9 cellular contexts compared by ENCODE assay signal in genomic region chr10:103692421-103693069, GRCh38.
A peak's percentile ranks its signal among the peaks of the same experiment; 100 is the strongest.
DNase-seq lines count a peak whose midpoint lies in the region; ATAC-seq and TF ChIP-seq lines count a peak whose summit lies in the region.
"Had no signal": no experiment of that assay in that cellular context is flagged by ENCODE, and none has a peak within 500 bp of the region (broad histone marks: within the 10 kb centered on the region; RNA-seq: fewer than 3 reads in every experiment).

No MANE protein-coding gene starts in this region.

- H3K9me3 ChIP-seq in mesenchymal stem cell (ENCODE audit: control insufficient read depth, low read length): no peaks in the 10 kb centered on the region
- H3K9me3 ChIP-seq: neutrophil had no signal

- peak overlapping the region; percentile 52 for H3K9ac ChIP-seq in mesenchymal stem cell (ENCODE audit: low read length)

- WGBS in mesenchymal stem cell: 17% methylated on average over 42 of the region's 43 CpGs

- no peak overlapping the region for H4K91ac ChIP-seq in mesenchymal stem cell (ENCODE audit: low read length)

- no peak overlapping the region for H3K4ac ChIP-seq in mesenchymal stem cell (ENCODE audit: low read depth in 1 of 2, low read length in 2 of 2)

- no peak overlapping the region for H2BK5ac ChIP-seq in mesenchymal stem cell (ENCODE audit: low read depth, low read length, poor library complexity, severe bottlenecking)

- H3K4me1 Mint-ChIP-seq in CD14-positive monocyte: peaks cover 19% of the 10 kb centered on the region
- peaks cover 39% of the 10 kb centered on the region for H3K4me1 Mint-ChIP-seq in activated T-cell treated with anti-CD3 and anti-CD28 coated beads, Interleukin-2, amount 50 U/mL, for 72 hours (ENCODE audit: low read depth)

- no peak overlapping the region for H3K27ac Mint-ChIP-seq in CD14-positive monocyte
- no peak overlapping the region for H3K27ac Mint-ChIP-seq in activated T-cell treated with anti-CD3 and anti-CD28 coated beads, Interleukin-2, amount 50 U/mL, for 72 hours

- peaks cover 4 to 47% of the 10 kb centered on the region in 2 experiments for H3K27me3 ChIP-seq in mesenchymal stem cell (ENCODE audit: control insufficient read depth in 1 of 2, insufficient read depth in 1 of 2, low read length in 2 of 2)

- H2BK12ac ChIP-seq in mesenchymal stem cell (ENCODE audit: low read length in 2 of 2): no peak overlapping the region

- DNase-seq in CD14-positive monocyte (ENCODE audit: low spot score) (no peak), mesenchymal stem cell (no peak), NCI-H2081 treated with DMSO at 0.1 percent for 48 hours (lab: John Stamatoyannopoulos, UW) (no peak), NCI-H2227 (lab: John Stamatoyannopoulos, UW; ENCODE audit: unreplicated experiment) (no peak), occipital lobe (lab: John Stamatoyannopoulos, UW) (no peak)
- peak; percentile 34 to 40 for DNase-seq in activated T-cell treated with anti-CD3 and anti-CD28 coated beads, Interleukin-2, amount 50 U/mL, for 72 hours

- H3K18ac ChIP-seq in mesenchymal stem cell (ENCODE audit: low read depth in 1 of 2, low read length in 2 of 2): peak overlapping the region in 1 of 2 experiments; percentile 64

- no peaks in the 10 kb centered on the region for H3K79me1 ChIP-seq in mesenchymal stem cell (replicated peaks; ENCODE audit: low read length, poor library complexity, severe bottlenecking)

- no peak overlapping the region for H2AFZ ChIP-seq in mesenchymal stem cell (ENCODE audit: low read depth, low read length)

- H2AK5ac ChIP-seq in mesenchymal stem cell (ENCODE audit: low read length, severe bottlenecking): no peak overlapping the region

- H3K9me3 Mint-ChIP-seq in CD14-positive monocyte: peaks cover 0 to 9% (median 0%) of the 10 kb centered on the region in 7 donors
- no peaks in the 10 kb centered on the region for H3K9me3 Mint-ChIP-seq in activated T-cell treated with anti-CD3 and anti-CD28 coated beads, Interleukin-2, amount 50 U/mL, for 72 hours

- peak overlapping the region; percentile 64 to 68 for H3K4me3 Mint-ChIP-seq in CD14-positive monocyte
- H3K4me3 Mint-ChIP-seq in activated T-cell treated with anti-CD3 and anti-CD28 coated beads, Interleukin-2, amount 50 U/mL, for 72 hours: peak overlapping the region; percentile 77 to 79

- ATAC-seq in GM19043 (IDR thresholded peaks at IDR 0.05; ENCODE audit: low read depth, unreplicated experiment) (peak; percentile 52), HG03103 (IDR thresholded peaks at IDR 0.05; ENCODE audit: low read depth, unreplicated experiment) (peak; percentile 43)
- ATAC-seq in activated T-cell treated with anti-CD3 and anti-CD28 coated beads, Interleukin-2, amount 50 U/mL, for 72 hours (replicated peaks in 1 of 2): peak in 1 of 2 donors; percentile 12

- H2BK15ac ChIP-seq in mesenchymal stem cell (ENCODE audit: low read depth, poor library complexity, severe bottlenecking): no peak overlapping the region

- no peak overlapping the region for H3K27ac ChIP-seq in mesenchymal stem cell (ENCODE audit: low read length, poor library complexity, severe bottlenecking)
- H3K27ac ChIP-seq: neutrophil had no signal

- peak overlapping the region in 1 of 2 experiments; percentile 20 for H3K14ac ChIP-seq in mesenchymal stem cell (ENCODE audit: low read length in 2 of 2)

- peaks cover 2% of the 10 kb centered on the region in 2 donors for H3K36me3 Mint-ChIP-seq in CD14-positive monocyte
- no peaks in the 10 kb centered on the region for H3K36me3 Mint-ChIP-seq in activated T-cell treated with anti-CD3 and anti-CD28 coated beads, Interleukin-2, amount 50 U/mL, for 72 hours (ENCODE audit: insufficient read depth in 2 of 2)

- intact Hi-C loops in CD14-positive monocyte (cut with micrococcal nuclease): no loop called here

- peaks cover 29% of the 10 kb centered on the region for H3K4me1 ChIP-seq in mesenchymal stem cell (ENCODE audit: control insufficient read depth, insufficient read depth, low read depth, low read length)

- H3K36me3 ChIP-seq in mesenchymal stem cell (ENCODE audit: control insufficient read depth in 1 of 2, insufficient read depth in 2 of 2, low read depth in 1 of 2, low read length in 2 of 2): no peaks in the 10 kb centered on the region
- H3K36me3 ChIP-seq: neutrophil had no signal

- peak overlapping the region; percentile 45 to 62 for H3K4me3 ChIP-seq in mesenchymal stem cell (ENCODE audit: insufficient read depth in 1 of 2, low read depth in 1 of 2, low read length in 2 of 2)

- H3K23ac ChIP-seq in mesenchymal stem cell (ENCODE audit: low read length in 2 of 2): peak overlapping the region in 1 of 2 experiments; percentile 43

- peak overlapping the region; percentile 88 for H3K4me2 ChIP-seq in mesenchymal stem cell (ENCODE audit: low read length, poor library complexity, severe bottlenecking)

- no peak overlapping the region for H4K8ac ChIP-seq in mesenchymal stem cell (ENCODE audit: low read length)

- peaks cover 46 to 52% (median 51%) of the 10 kb centered on the region in 3 donors for H3K27me3 Mint-ChIP-seq in CD14-positive monocyte (ENCODE audit: low read depth in 3 of 3)
- H3K27me3 Mint-ChIP-seq in activated T-cell treated with anti-CD3 and anti-CD28 coated beads, Interleukin-2, amount 50 U/mL, for 72 hours (ENCODE audit: low read depth): no peaks in the 10 kb centered on the region

- TF ChIP-seq CTCF in CD14-positive monocyte (IDR thresholded peaks at IDR 0.05): no peak

- no peak overlapping the region for H2BK120ac ChIP-seq in mesenchymal stem cell (ENCODE audit: low read depth, low read length)

Comparison
In these comparisons a context has a peak if more than half of its experiments do, and no peak if none do; other contexts are left out.
1. DNase-seq: peak in activated T-cell treated with anti-CD3 and anti-CD28 coated beads, Interleukin-2, amount 50 U/mL, for 72 hours (2 of 2); none in CD14-positive monocyte (single experiment), mesenchymal stem cell (single experiment), NCI-H2081 treated with DMSO at 0.1 percent for 48 hours (single experiment), NCI-H2227 (single experiment) and occipital lobe (single experiment).